Comparison of ENCODE assay signal across 9 cellular contexts in the genomic region with DNA sequence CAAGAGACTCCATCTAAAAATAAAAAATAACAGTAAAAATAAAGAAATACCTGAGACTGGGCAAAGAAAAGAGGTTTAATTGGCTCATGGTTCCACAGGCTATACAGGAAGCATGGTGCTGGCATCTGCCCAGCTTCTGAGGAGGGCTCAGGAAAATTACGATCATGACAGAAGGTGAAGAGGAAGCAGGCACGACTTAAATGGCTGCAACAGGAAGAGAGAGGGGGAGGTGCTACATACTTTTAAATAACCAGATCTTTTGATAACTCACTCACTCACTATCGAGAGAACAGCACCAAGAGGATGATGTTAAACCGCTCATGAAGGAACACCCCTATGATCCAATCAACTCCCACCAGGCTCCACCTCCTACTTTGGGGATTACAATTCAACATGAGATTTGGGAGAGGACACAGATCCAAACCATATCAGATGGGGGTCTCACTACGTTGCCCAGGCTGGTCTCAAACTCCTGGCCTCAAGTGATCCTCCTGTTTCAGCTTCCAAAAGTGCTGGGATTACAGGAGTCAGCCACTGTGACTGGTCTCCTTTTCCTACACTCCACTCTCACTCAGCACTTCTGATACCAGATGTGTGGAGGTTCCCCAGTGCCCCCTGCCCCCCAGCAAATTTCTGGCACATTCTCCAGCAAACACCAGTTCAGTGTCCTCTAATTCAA. TPM values are rescaled to one million over a fixed set of nuclear protein-coding genes. Genes with fewer than 3 reads are reported as not detected.
DNase-seq lines count a peak whose midpoint lies in the region; ATAC-seq and TF ChIP-seq lines count a peak whose summit lies in the region.
"Had no signal": no experiment of that assay in that cellular context is flagged by ENCODE, and none has a peak within 500 bp of the region (broad histone marks: within the 10 kb centered on the region; RNA-seq: fewer than 3 reads in every experiment).

No MANE protein-coding gene starts in this region.

- no peak for TF ChIP-seq POLR2A in NB4 (IDR thresholded peaks at IDR 0.05; ENCODE audit: extremely low read depth, insufficient read length)

- no peak overlapping the region for H3K4me3 ChIP-seq in NB4 (ENCODE audit: low read depth, low read length)
- no peak overlapping the region for H3K4me3 ChIP-seq in naive thymus-derived CD4-positive, alpha-beta T cell (ENCODE audit: low read length)

- ATAC-seq in naive thymus-derived CD4-positive, alpha-beta T cell, result no peak
- ATAC-seq in left colon, result no peak
- no peak for ATAC-seq in GM21786 (IDR thresholded peaks at IDR 0.05; ENCODE audit: unreplicated experiment)
- ATAC-seq in HG03520 (IDR thresholded peaks at IDR 0.05; ENCODE audit: unreplicated experiment), result no peak

- peak overlapping the region; percentile 46 to 86 (median 71) for H3K4me3 Mint-ChIP-seq in naive thymus-derived CD4-positive, alpha-beta T cell

- no peaks in the 10 kb centered on the region for H3K9me3 ChIP-seq in naive thymus-derived CD4-positive, alpha-beta T cell (ENCODE audit: control insufficient read depth in 2 of 3, low read length in 3 of 3)

- H3K36me3 Mint-ChIP-seq in naive thymus-derived CD4-positive, alpha-beta T cell, result peaks cover 0 to 5% (median 0%) of the 10 kb centered on the region in 5 donors

- no peaks in the 10 kb centered on the region for H3K27me3 ChIP-seq in naive thymus-derived CD4-positive, alpha-beta T cell (ENCODE audit: control insufficient read depth in 2 of 2, insufficient read depth in 2 of 2, low read length in 2 of 2)

- no peaks in the 10 kb centered on the region for H3K27me3 Mint-ChIP-seq in naive thymus-derived CD4-positive, alpha-beta T cell

- H3K4me1 Mint-ChIP-seq in naive thymus-derived CD4-positive, alpha-beta T cell, result peaks cover 5 to 37% (median 20%) of the 10 kb centered on the region in 7 donors

- H3K4me1 ChIP-seq in naive thymus-derived CD4-positive, alpha-beta T cell (ENCODE audit: control insufficient read depth in 2 of 2, insufficient read depth in 2 of 2, low read length in 2 of 2), result peaks cover 6 to 9% of the 10 kb centered on the region in 2 donors

- no peaks in the 10 kb centered on the region for H3K36me3 ChIP-seq in naive thymus-derived CD4-positive, alpha-beta T cell (ENCODE audit: control insufficient read depth in 2 of 3, insufficient read depth in 3 of 3, low read length in 3 of 3)

- peak overlapping the region; percentile 40 for H3K27ac ChIP-seq in naive thymus-derived CD4-positive, alpha-beta T cell (ENCODE audit: low read depth, low read length)
- no peak overlapping the region for H3K27ac ChIP-seq in RWPE1

- peak overlapping the region; percentile 66 to 94 (median 88) for H3K27ac Mint-ChIP-seq in naive thymus-derived CD4-positive, alpha-beta T cell

- no peak for TF ChIP-seq CTCF in NB4 (IDR thresholded peaks at IDR 0.05; ENCODE audit: low read depth, low read length)
- no peak for TF ChIP-seq CTCF in RWPE1 (conservative IDR thresholded peaks at IDR 0.05; ENCODE audit: low read depth)

- DNase-seq in DMS 273 (lab: John Stamatoyannopoulos, UW; ENCODE audit: unreplicated experiment) (peak; percentile 70), NB4 (ENCODE audit: low read depth) (peak; percentile 14), left colon (no peak), RWPE1 (ENCODE audit: low spot score) (no peak)
- peak; percentile 34 for DNase-seq in activated T-cell treated with anti-CD3 and anti-CD28 coated beads, Interleukin-2, amount 50 U/mL, for 1 hour
- DNase-seq in naive thymus-derived CD4-positive, alpha-beta T cell, result peak in 7 of 9 donors; percentile 25 to 64 (median 58)
- DNase-seq: cortex of kidney had no signal

- intact Hi-C loops in naive thymus-derived CD4-positive, alpha-beta T cell (cut with micrococcal nuclease), result loop anchor here in 1 of 2 donors (1.0 kb wide), 1 partner anchor 8 kb away; no protein-coding TSS in a partner anchor
- intact Hi-C loops in left colon (cut with DNase I, micrococcal nuclease), result no loop called here

- CTCF ChIA-PET in naive thymus-derived CD4-positive, alpha-beta T cell (lab: Charles Lee), result interaction anchor here (0.6 to 1.2 kb wide), 3 partner anchors 8 to 213 kb away, joined by 3 read pairs; no protein-coding TSS in a partner anchor
- CTCF ChIA-PET in RWPE1 (lab: Yijun Ruan, JAX), result no interaction called here

- POLR2A ChIA-PET in naive thymus-derived CD4-positive, alpha-beta T cell (lab: Charles Lee), result interaction anchor here (0.9 kb wide), 1 partner anchor 265 kb away, joined by 3 read pairs; no protein-coding TSS in a partner anchor
- POLR2A ChIA-PET in RWPE1 (lab: Yijun Ruan, JAX; ENCODE audit: low non-redundant PET), result interaction anchor here (0.6 kb wide), 1 partner anchor 140 kb away, joined by 4 read pairs; no protein-coding TSS in a partner anchor

- peaks cover 0 to 2% (median 0%) of the 10 kb centered on the region in 11 donors for H3K9me3 Mint-ChIP-seq in naive thymus-derived CD4-positive, alpha-beta T cell

RNA-seq across cellular contexts. Expression of a gene that starts 11.9 kb away (rescaled TPM):
- 1 to 10 TPM in 3 of 5 experiments, under 1 TPM in 2; 0.27 to 2.4 (median 1.6) TPM for total RNA-seq in naive thymus-derived CD4-positive, alpha-beta T cell
- under 1 TPM; 0.21 to 0.92 TPM for polyA plus RNA-seq in naive thymus-derived CD4-positive, alpha-beta T cell
- total RNA-seq in left colon, result under 1 TPM in 1 of 2 donors, not detected in 1; 0.17 TPM

Comparison
In these comparisons a context has a peak if more than half of its experiments do, and no peak if none do; other contexts are left out.
1. DNase-seq: peak in DMS 273 (single experiment), NB4 (single experiment), activated T-cell treated with anti-CD3 and anti-CD28 coated beads, Interleukin-2, amount 50 U/mL, for 1 hour (single experiment) and naive thymus-derived CD4-positive, alpha-beta T cell (7 of 9); none in left colon (0 of 2) and RWPE1 (single experiment).